In the genomic region with DNA sequence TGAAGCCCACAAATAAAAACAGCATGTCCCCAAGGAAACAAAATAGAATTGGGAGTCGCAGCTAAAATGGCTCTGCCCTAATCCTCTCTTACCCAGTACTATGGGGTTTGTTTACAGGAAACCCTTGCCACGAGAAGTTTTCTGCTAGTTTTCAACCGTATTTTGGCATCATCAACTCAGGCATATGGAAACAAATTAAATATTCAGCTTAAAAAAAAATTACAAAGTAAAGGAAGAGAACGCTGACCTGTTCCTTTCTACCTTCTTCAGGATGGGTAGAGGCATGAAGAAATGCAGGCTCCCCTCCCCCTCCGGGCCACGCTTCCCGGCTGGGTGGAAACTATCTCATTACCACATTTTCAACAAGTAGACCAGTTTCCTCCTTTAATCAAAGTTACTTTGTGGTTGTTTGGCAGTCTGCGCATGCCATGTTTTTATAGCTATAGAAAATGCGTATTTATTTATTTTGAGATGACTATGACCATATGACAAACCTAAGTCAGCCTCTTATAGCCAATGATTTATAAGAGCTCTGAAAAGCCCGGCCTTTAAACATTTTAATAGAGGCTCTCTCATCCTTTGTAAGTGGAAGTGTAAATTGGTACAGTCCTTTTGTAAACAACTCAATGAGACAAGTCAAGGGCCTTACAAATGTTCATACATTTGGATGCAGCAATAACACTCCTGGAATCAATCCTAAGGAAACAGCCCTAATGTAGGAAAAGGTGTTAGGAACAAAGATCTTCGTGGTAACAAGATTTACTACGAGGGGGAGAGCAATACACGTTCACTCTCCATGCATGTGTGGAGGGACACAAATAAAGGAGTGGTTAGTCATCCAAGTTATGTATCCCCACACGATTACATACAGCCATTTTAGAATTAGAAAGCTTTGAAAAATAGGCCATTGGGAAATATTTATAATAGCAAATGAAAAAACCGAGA, we compare ENCODE assay signal across 8 cellular contexts. TPM values are rescaled to one million over a fixed set of nuclear protein-coding genes. Genes with fewer than 3 reads are reported as not detected.
DNase-seq lines count a peak whose midpoint lies in the region; ATAC-seq, FAIRE-seq and TF ChIP-seq lines count a peak whose summit lies in the region.

No MANE protein-coding gene starts in this region.

- CTCF ChIA-PET in activated naive CD4-positive, alpha-beta T cell treated with anti-CD3 and anti-CD28 coated beads, Interleukin-2, amount 10 ng/mL, durations not matched to agents 7 days and 5 days (lab: Charles Lee) = interaction anchor here (0.6 to 4.8 kb wide), 7 partner anchors 12 to 330 kb away, joined by 3 to 33 read pairs (median 4); no protein-coding TSS in a partner anchor

- H3K36me3 Mint-ChIP-seq in activated naive CD4-positive, alpha-beta T cell treated with anti-CD3 and anti-CD28 coated beads, Interleukin-2, amount 10 ng/mL, durations not matched to agents 7 days and 5 days = peaks cover 20% of the 10 kb centered on the region

- no peak overlapping the region for H3K4me3 ChIP-seq in RWPE2 (ENCODE audit: severe bottlenecking)
- peak overlapping the region in 1 of 2 donors; percentile 18 for H3K4me3 ChIP-seq in left lung

- H3K4me1 Mint-ChIP-seq in activated naive CD4-positive, alpha-beta T cell treated with anti-CD3 and anti-CD28 coated beads, Interleukin-2, amount 10 ng/mL, durations not matched to agents 7 days and 5 days = peaks cover 52% of the 10 kb centered on the region

- FAIRE-seq in HTR-8/SVneo (lab: Jason Lieb, UNC) (peak; percentile 89), H54 (lab: Jason Lieb, UNC) (no peak)

- peak overlapping the region; percentile 83 for H3K4me3 Mint-ChIP-seq in activated naive CD4-positive, alpha-beta T cell treated with anti-CD3 and anti-CD28 coated beads, Interleukin-2, amount 10 ng/mL, durations not matched to agents 7 days and 5 days

- H3K36me3 ChIP-seq in RWPE2 (ENCODE audit: low read depth) = no peaks in the 10 kb centered on the region
- H3K36me3 ChIP-seq in left lung = no peaks in the 10 kb centered on the region

- H3K27ac ChIP-seq in RWPE2 (ENCODE audit: poor library complexity, severe bottlenecking) (peak overlapping the region; percentile 66), left lung (peak overlapping the region; percentile 57 to 88)

- DNase-seq in ELR (ENCODE audit: low read depth) (peak; percentile 84), HTR-8/SVneo (ENCODE audit: insufficient read length, low spot score) (peak; percentile 67), RWPE2 (ENCODE audit: low spot score) (no peak), left lung (peak; percentile 64 to 83), H54 (ENCODE audit: insufficient read length, low spot score) (no peak), sciatic nerve (ENCODE audit: low spot score) (no peak)
- peak; percentile 90 for DNase-seq in activated naive CD4-positive, alpha-beta T cell treated with anti-CD3 and anti-CD28 coated beads, Interleukin-2, amount 10 ng/mL, durations not matched to agents 7 days and 5 days
- peak; percentile 38 for DNase-seq in stimulated activated CD8-positive, alpha-beta memory T cell treated with anti-CD3 and anti-CD28 coated beads, Interleukin-12 subunit alpha, Interleukin-12 subunit beta, amount 100 ng/mL, for 4 hours (ENCODE audit: low read depth)

- H3K27me3 Mint-ChIP-seq in activated naive CD4-positive, alpha-beta T cell treated with anti-CD3 and anti-CD28 coated beads, Interleukin-2, amount 10 ng/mL, durations not matched to agents 7 days and 5 days = no peaks in the 10 kb centered on the region

- H3K27me3 ChIP-seq in RWPE2 (ENCODE audit: insufficient read depth, poor library complexity, severe bottlenecking) (no peaks in the 10 kb centered on the region), left lung (peaks cover 0 to 30% of the 10 kb centered on the region in 2 donors)

- H3K9me3 ChIP-seq in RWPE2 (ENCODE audit: severe bottlenecking) (no peaks in the 10 kb centered on the region), left lung (no peaks in the 10 kb centered on the region)

- H3K27ac Mint-ChIP-seq in activated naive CD4-positive, alpha-beta T cell treated with anti-CD3 and anti-CD28 coated beads, Interleukin-2, amount 10 ng/mL, durations not matched to agents 7 days and 5 days = peak overlapping the region; percentile 98

- ATAC-seq in RWPE2 (ENCODE audit: low read depth) (peak; percentile 21; the same call in 1 of the 3 replicates), left lung (peak; percentile 65), sciatic nerve (no peak)

- TF ChIP-seq POLR2A in H54 (IDR thresholded peaks at IDR 0.05; ENCODE audit: low read depth, low read length) = no peak

- no peaks in the 10 kb centered on the region for H3K9me3 Mint-ChIP-seq in activated naive CD4-positive, alpha-beta T cell treated with anti-CD3 and anti-CD28 coated beads, Interleukin-2, amount 10 ng/mL, durations not matched to agents 7 days and 5 days

- intact Hi-C loops in left lung (cut with DNase I) = no loop called here
- intact Hi-C loops in sciatic nerve (cut with DNase I) = no loop called here

- TF ChIP-seq CTCF in RWPE2 (IDR thresholded peaks at IDR 0.05; ENCODE audit: poor library complexity, severe bottlenecking) (no peak), left lung (IDR thresholded peaks at IDR 0.05) (no peak)

- H3K4me1 ChIP-seq in RWPE2 (ENCODE audit: insufficient read depth, poor library complexity, severe bottlenecking) (peaks cover 48% of the 10 kb centered on the region), left lung (peaks cover 19 to 41% of the 10 kb centered on the region in 2 donors)

RNA-seq across cellular contexts. Expression of gene ZNF217, which starts 16.1 kb away (rescaled TPM):
- 10 to 100 TPM; 23.6 to 35.4 TPM for total RNA-seq in left lung
- total RNA-seq in sciatic nerve = 34.9 TPM

Comparison
In these comparisons a context has a peak if more than half of its experiments do, and no peak if none do; other contexts are left out.
1. DNase-seq: peak in ELR (single experiment), HTR-8/SVneo (single experiment), activated naive CD4-positive, alpha-beta T cell treated with anti-CD3 and anti-CD28 coated beads, Interleukin-2, amount 10 ng/mL, durations not matched to agents 7 days and 5 days (single experiment), left lung (2 of 2) and stimulated activated CD8-positive, alpha-beta memory T cell treated with anti-CD3 and anti-CD28 coated beads, Interleukin-12 subunit alpha, Interleukin-12 subunit beta, amount 100 ng/mL, for 4 hours (single experiment); none in RWPE2 (single experiment), H54 (single experiment) and sciatic nerve (single experiment).